Comparison of ENCODE assay signal across 24 cellular contexts in the genomic region with DNA sequence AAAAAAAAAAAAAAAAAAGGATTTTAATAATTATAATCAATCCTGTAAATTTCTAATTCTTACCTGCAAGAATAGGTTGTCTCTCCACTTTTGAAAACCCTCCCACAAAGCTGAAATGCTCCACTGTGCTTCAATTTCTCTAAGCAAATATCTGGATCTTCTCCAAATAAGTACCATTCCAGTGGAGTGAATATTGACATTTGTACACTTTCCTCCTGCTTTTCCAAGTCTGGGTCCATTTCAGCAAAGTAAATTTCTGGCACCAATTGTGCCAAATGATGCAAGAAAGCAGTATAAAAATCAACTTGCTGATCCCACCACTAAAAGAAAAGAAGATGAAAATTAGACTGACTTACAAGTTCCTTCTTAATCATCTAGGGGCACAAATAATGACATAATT. TPM values are rescaled to one million over a fixed set of nuclear protein-coding genes. Genes with fewer than 3 reads are reported as not detected.
A peak's percentile ranks its signal among the peaks of the same experiment; 100 is the strongest.
DNase-seq lines count a peak whose midpoint lies in the region; ATAC-seq and TF ChIP-seq lines count a peak whose summit lies in the region.
"Had no signal": no experiment of that assay in that cellular context is flagged by ENCODE, and none has a peak within 500 bp of the region (broad histone marks: within the 10 kb centered on the region; RNA-seq: fewer than 3 reads in every experiment).

No MANE protein-coding gene starts in this region.

- no peaks in the 10 kb centered on the region for H3K9me2 ChIP-seq in Karpas-422 (replicated peaks; ENCODE audit: insufficient read depth, low read length)

- intact Hi-C loops in CD8-positive, alpha-beta T cell (cut with DNase I, micrococcal nuclease): no loop called here
- intact Hi-C loops in IMR-90 (cut with micrococcal nuclease) (no loop called here), sigmoid colon (cut with DNase I) (loop anchor here (5.0 kb wide), 1 partner anchor 51 kb away; no protein-coding TSS in a partner anchor), adrenal gland (cut with DNase I) (no loop called here)

- no peaks in the 10 kb centered on the region for H3K4me1 ChIP-seq in CD8-positive, alpha-beta T cell (ENCODE audit: insufficient read depth, low read length)
- H3K4me1 ChIP-seq in IMR-90 (ENCODE audit: control insufficient read depth, insufficient read depth, low read length) (peaks cover 9% of the 10 kb centered on the region), sigmoid colon (peaks cover 0 to 20% (median 15%) of the 10 kb centered on the region in 4 donors), Karpas-422 (ENCODE audit: low read length) (peaks cover 5% of the 10 kb centered on the region), adrenal gland (replicated peaks in 1 of 2) (peaks cover 0 to 12% of the 10 kb centered on the region in 2 donors)

- H3K36me3 Mint-ChIP-seq in CD8-positive, alpha-beta T cell: peaks cover 61% of the 10 kb centered on the region
- peaks cover 50% of the 10 kb centered on the region for H3K36me3 Mint-ChIP-seq in effector memory CD8-positive, alpha-beta T cell (ENCODE audit: insufficient read depth)

- no peak overlapping the region for H3K56ac ChIP-seq in IMR-90 (ENCODE audit: extremely low read depth, insufficient read depth, low read length)

- peak overlapping the region; percentile 29 to 36 for H4K8ac ChIP-seq in IMR-90 (ENCODE audit: low read depth in 2 of 2, low read length in 2 of 2)

- H3K27me3 Mint-ChIP-seq in CD8-positive, alpha-beta T cell (ENCODE audit: low read depth): no peaks in the 10 kb centered on the region
- H3K27me3 Mint-ChIP-seq in effector memory CD8-positive, alpha-beta T cell: no peaks in the 10 kb centered on the region
- H3K27me3 Mint-ChIP-seq: naive B cell; stimulated activated memory B cell treated with anti-CD40 and anti-IgM and Interleukin-4, amounts not matched to agents 10 μg/mL and 1 μg/mL and 100 μg/mL, for 72 hours had no signal

- H4K20me1 ChIP-seq in IMR-90 (ENCODE audit: insufficient read depth, low read length): no peaks in the 10 kb centered on the region
- no peaks in the 10 kb centered on the region for H4K20me1 ChIP-seq in Karpas-422 (ENCODE audit: insufficient read depth, low read depth, low read length)

- no peak overlapping the region for H3K27ac ChIP-seq in CD8-positive, alpha-beta T cell (ENCODE audit: low read depth, low read length)
- H3K27ac ChIP-seq in IMR-90 (ENCODE audit: insufficient read depth, low read length) (peak overlapping the region; percentile 73; the same call in 1 of the 2 replicates), sigmoid colon (peak overlapping the region; percentile 25 to 59 (median 52)), Karpas-422 (ENCODE audit: low read length) (no peak overlapping the region), adrenal gland (no peak overlapping the region)
- H3K27ac ChIP-seq: body of pancreas, SK-N-MC had no signal

- H3K9ac ChIP-seq in IMR-90 (ENCODE audit: low read depth, low read length): 0 out of 2 replicates have a peak overlapping the region, but pooled peaks have one; percentile 50
- H3K9ac ChIP-seq in Karpas-422 (ENCODE audit: low read length): no peak overlapping the region

- no peak overlapping the region for H4K91ac ChIP-seq in IMR-90 (ENCODE audit: insufficient read depth, low read depth, low read length)

- H3K4me2 ChIP-seq in IMR-90 (ENCODE audit: low read depth, low read length) (peak overlapping the region; percentile 35; the same call in 1 of the 2 replicates), Karpas-422 (ENCODE audit: low read depth, low read length, poor library complexity, severe bottlenecking) (no peak overlapping the region)

- H2BK120ac ChIP-seq in IMR-90 (ENCODE audit: low read depth, low read length): peak overlapping the region; percentile 33; the same call in 1 of the 2 replicates

- dilution Hi-C loops in IMR-90 (cut with HindIII; ENCODE audit: low sequenced_read_pairs, unreplicated experiment): no loop called here

- H3K23ac ChIP-seq in IMR-90 (ENCODE audit: low read depth, low read length): no peak overlapping the region

- H3K9me3 ChIP-seq in CD8-positive, alpha-beta T cell (ENCODE audit: low read length): no peaks in the 10 kb centered on the region
- no peaks in the 10 kb centered on the region for H3K9me3 ChIP-seq in IMR-90 (ENCODE audit: control insufficient read depth, insufficient read depth, low read length)
- H3K9me3 ChIP-seq in sigmoid colon: no peaks in the 10 kb centered on the region
- H3K9me3 ChIP-seq in Karpas-422 (ENCODE audit: low read length): no peaks in the 10 kb centered on the region
- no peaks in the 10 kb centered on the region for H3K9me3 ChIP-seq in adrenal gland (replicated peaks in 1 of 3)
- H3K9me3 ChIP-seq: body of pancreas, HAP-1, ovary, testis had no signal

- 0 out of 2 replicates have a peak overlapping the region, but pooled peaks have one; percentile 24 for H3K4ac ChIP-seq in IMR-90 (ENCODE audit: low read depth, low read length)

- H4K5ac ChIP-seq in IMR-90 (ENCODE audit: low read depth, low read length): peak overlapping the region; percentile 56; the same call in 1 of the 2 replicates

- no peak for DNase-seq in CD8-positive, alpha-beta T cell
- DNase-seq in IMR-90 (no peak), sigmoid colon (no peak), NCI-H446 (lab: John Stamatoyannopoulos, UW) (no peak), Karpas-422 (no peak), adrenal gland (no peak)
- no peak for DNase-seq in effector memory CD8-positive, alpha-beta T cell
- DNase-seq: activated CD4-positive, alpha-beta T cell treated with anti-CD3 and anti-CD28 coated beads, Interleukin-2, amount 50 U/mL, for 48 hours; body of pancreas; COR-L47; cortex of kidney; mesendoderm; naive B cell; NCI-H1105; NCI-H2081; NCI-H510A treated with DMSO at 0.1 percent for 48 hours; ovary; testis had no signal

- peak overlapping the region; percentile 63; the same call in 1 of the 2 replicates for H2AK5ac ChIP-seq in IMR-90 (ENCODE audit: low read depth, low read length)

- peaks cover 34% of the 10 kb centered on the region for H3K4me1 Mint-ChIP-seq in CD8-positive, alpha-beta T cell (ENCODE audit: low read depth)
- peaks cover 13 to 35% of the 10 kb centered on the region in 2 donors for H3K4me1 Mint-ChIP-seq in effector memory CD8-positive, alpha-beta T cell (ENCODE audit: low read depth in 2 of 2)

- no peak overlapping the region for H3K4me3 ChIP-seq in CD8-positive, alpha-beta T cell (ENCODE audit: low read depth, low read length)
- H3K4me3 ChIP-seq in IMR-90 (ENCODE audit: insufficient read depth, low read depth, low read length) (no peak overlapping the region), sigmoid colon (no peak overlapping the region), Karpas-422 (ENCODE audit: low read length) (no peak overlapping the region), adrenal gland (no peak overlapping the region)
- H3K4me3 ChIP-seq: body of pancreas, HAP-1, ovary, SK-N-MC, testis had no signal

- no peak for TF ChIP-seq RAD21 in IMR-90 (IDR thresholded peaks at IDR 0.05; ENCODE audit: low read length)

- CTCF ChIA-PET in CD8-positive, alpha-beta T cell (lab: Charles Lee): no interaction called here
- CTCF ChIA-PET in IMR-90 (lab: Yijun Ruan, JAX): no interaction called here

- no peak for TF ChIP-seq CTCF in CD8-positive, alpha-beta T cell (IDR thresholded peaks at IDR 0.05)
- TF ChIP-seq CTCF in IMR-90 (conservative IDR thresholded peaks at IDR 0.05; ENCODE audit: low read depth, low read length) (no peak), sigmoid colon (IDR thresholded peaks at IDR 0.05) (no peak), adrenal gland (IDR thresholded peaks at IDR 0.05) (no peak)

- H3K9me1 ChIP-seq in IMR-90 (ENCODE audit: insufficient read depth, low read length): peaks cover 2% of the 10 kb centered on the region; the same call in 1 of the 2 replicates

- no peaks in the 10 kb centered on the region for H3K27me3 ChIP-seq in CD8-positive, alpha-beta T cell (ENCODE audit: insufficient read depth, low read length)
- H3K27me3 ChIP-seq in IMR-90 (ENCODE audit: control insufficient read depth, insufficient read depth, low read length): no peaks in the 10 kb centered on the region
- H3K27me3 ChIP-seq in sigmoid colon: no peaks in the 10 kb centered on the region
- H3K27me3 ChIP-seq in Karpas-422 (ENCODE audit: low read length): no peaks in the 10 kb centered on the region
- H3K27me3 ChIP-seq in adrenal gland: no peaks in the 10 kb centered on the region
- H3K27me3 ChIP-seq: body of pancreas, ovary, testis had no signal

- peaks cover 65% of the 10 kb centered on the region for H3K79me2 ChIP-seq in Karpas-422 (ENCODE audit: low read length)

- H3K36me3 ChIP-seq in CD8-positive, alpha-beta T cell (ENCODE audit: insufficient read depth, low read length): peaks cover 4% of the 10 kb centered on the region
- peaks cover 16% of the 10 kb centered on the region for H3K36me3 ChIP-seq in IMR-90 (ENCODE audit: control insufficient read depth, insufficient read depth, low read length)
- H3K36me3 ChIP-seq in sigmoid colon: peaks cover 0 to 46% (median 12%) of the 10 kb centered on the region in 4 donors
- peaks cover 38% of the 10 kb centered on the region for H3K36me3 ChIP-seq in Karpas-422 (ENCODE audit: insufficient read depth, low read length)
- H3K36me3 ChIP-seq in adrenal gland (replicated peaks in 1 of 2): peaks cover 0 to 12% of the 10 kb centered on the region in 2 donors
- H3K36me3 ChIP-seq: ovary had no signal

- in situ Hi-C loops in IMR-90 (cut with MboI; ENCODE audit: low sequenced_read_pairs): no loop called here

- no peak overlapping the region for H2AK9ac ChIP-seq in IMR-90 (replicated peaks; ENCODE audit: low read depth, low read length, poor library complexity)

- POLR2A ChIA-PET in CD8-positive, alpha-beta T cell (lab: Charles Lee): interaction anchor here (0.6 to 1.0 kb wide), 2 partner anchors 18 to 66 kb away, joined by 3 to 6 read pairs; no protein-coding TSS in a partner anchor
- POLR2A ChIA-PET in IMR-90 (lab: Charles Lee; ENCODE audit: unreplicated experiment): interaction anchor here (0.6 kb wide), 1 partner anchor 12 kb away, joined by 3 read pairs; no protein-coding TSS in a partner anchor

- H2BK15ac ChIP-seq in IMR-90 (ENCODE audit: low read depth, low read length): no peak overlapping the region

- H2BK20ac ChIP-seq in IMR-90 (ENCODE audit: low read depth, low read length): peak overlapping the region; percentile 14; the same call in 1 of the 2 replicates

- no peak overlapping the region for H3K4me3 Mint-ChIP-seq in CD8-positive, alpha-beta T cell
- H3K4me3 Mint-ChIP-seq in effector memory CD8-positive, alpha-beta T cell: no peak overlapping the region
- H3K4me3 Mint-ChIP-seq: naive B cell; stimulated activated memory B cell treated with anti-CD40 and anti-IgM and Interleukin-4, amounts not matched to agents 10 μg/mL and 1 μg/mL and 100 μg/mL, for 72 hours; T-helper 2 cell treated with Interferon-gamma antibody and Interleukin-4, amounts not matched to agents 5 μg/mL and 100 μg/mL, for 36 hours had no signal

- TF ChIP-seq POLR2A in IMR-90 (IDR thresholded peaks at IDR 0.05; ENCODE audit: low read depth, low read length) (no peak), sigmoid colon (IDR thresholded peaks at IDR 0.05) (no peak), adrenal gland (IDR thresholded peaks at IDR 0.05) (no peak)

- TF ChIP-seq EP300 in sigmoid colon (IDR thresholded peaks at IDR 0.05): no peak

- no TSS peak for BruUV-seq in IMR-90 (replicated peaks; lab: Mats Ljungman, UMichigan)

- H3K79me1 ChIP-seq in IMR-90 (ENCODE audit: low read depth in 1 of 2, low read length in 2 of 2): peaks cover 11 to 37% of the 10 kb centered on the region in 2 experiments

- ATAC-seq in CD8-positive, alpha-beta T cell: no peak
- ATAC-seq in IMR-90 (ENCODE audit: low read depth): no peak
- ATAC-seq in effector memory CD8-positive, alpha-beta T cell (replicated peaks): no peak
- ATAC-seq: activated naive CD4-positive, alpha-beta T cell treated with anti-CD3 and anti-CD28 coated beads, Interleukin-2, amount 50 U/mL, for 72 hours; body of pancreas; sciatic nerve; stimulated activated memory B cell treated with anti-CD40 and anti-IgM and Interleukin-4, amounts not matched to agents 10 μg/mL and 1 μg/mL and 100 μg/mL, for 72 hours had no signal

- no peaks in the 10 kb centered on the region for H3K9me3 Mint-ChIP-seq in CD8-positive, alpha-beta T cell
- no peaks in the 10 kb centered on the region for H3K9me3 Mint-ChIP-seq in effector memory CD8-positive, alpha-beta T cell
- H3K9me3 Mint-ChIP-seq: activated naive CD4-positive, alpha-beta T cell treated with anti-CD3 and anti-CD28 coated beads, Interleukin-2, amount 50 U/mL, for 72 hours; naive B cell; stimulated activated memory B cell treated with anti-CD40 and anti-IgM and Interleukin-4, amounts not matched to agents 10 μg/mL and 1 μg/mL and 100 μg/mL, for 72 hours; T-helper 2 cell treated with Interferon-gamma antibody and Interleukin-4, amounts not matched to agents 5 μg/mL and 100 μg/mL, for 36 hours had no signal

- H2AFZ ChIP-seq in IMR-90 (replicated peaks; ENCODE audit: low read length, poor library complexity) (no peak overlapping the region), Karpas-422 (ENCODE audit: low read length) (no peak overlapping the region)

- H3K18ac ChIP-seq in IMR-90 (ENCODE audit: low read depth, low read length): peak overlapping the region; percentile 36; the same call in 1 of the 2 replicates

- 0 out of 2 replicates have a peak overlapping the region, but pooled peaks have one; percentile 23 for H3K14ac ChIP-seq in IMR-90 (replicated peaks; ENCODE audit: low read depth, low read length)

- peak overlapping the region; percentile 51 for H2BK5ac ChIP-seq in IMR-90 (ENCODE audit: low read depth, low read length, poor library complexity, severe bottlenecking)

- H3K27ac Mint-ChIP-seq in CD8-positive, alpha-beta T cell: peak overlapping the region; percentile 16
- H3K27ac Mint-ChIP-seq in effector memory CD8-positive, alpha-beta T cell: peak overlapping the region; percentile 38 to 87
- H3K27ac Mint-ChIP-seq: stimulated activated memory B cell treated with anti-CD40 and anti-IgM and Interleukin-4, amounts not matched to agents 10 μg/mL and 1 μg/mL and 100 μg/mL, for 72 hours; T-helper 2 cell treated with Interferon-gamma antibody and Interleukin-4, amounts not matched to agents 5 μg/mL and 100 μg/mL, for 36 hours had no signal

RNA-seq across cellular contexts. Expression of a gene that starts 19.9 kb away (rescaled TPM):
- total RNA-seq in CD8-positive, alpha-beta T cell: 10 to 100 TPM; 53.4 to 54.3 TPM
- 30.1 and 48.9 TPM in 2 replicates for total RNA-seq in IMR-90 (2012; rRNA removed)
- 5.0 and 6.5 TPM in 2 replicates for polyA plus RNA-seq in IMR-90 (2012; rRNA removed)
- 1.0 and 1.1 TPM in 2 replicates for polyA plus RNA-seq in IMR-90 (2012; cell fraction: cytosol; rRNA removed)
- 1.8 and 9.8 TPM in 2 replicates for polyA plus RNA-seq in IMR-90 (2012; cell fraction: nucleus; rRNA removed; ENCODE audit: low replicate concordance)
- 10 to 100 TPM; 35.3 to 44.7 (median 41.9) TPM for total RNA-seq in sigmoid colon
- polyA plus RNA-seq in sigmoid colon: 1 to 10 TPM; 2.4 to 9.4 (median 3.7) TPM
- 25.8 and 56.0 TPM in 2 replicates for total RNA-seq in Karpas-422 (2014; rRNA removed; shearing (Covaris generic); ENCODE audit: low replicate concordance)
- total RNA-seq in adrenal gland: 10 to 100 TPM; 15.3 to 28.7 (median 23.8) TPM
- polyA plus RNA-seq in adrenal gland: 10 to 100 TPM in 1 of 3 donors, 1 to 10 TPM in 2; 3.9 to 21.1 (median 4.5) TPM

RNA-seq across cellular contexts. Expression of a gene that starts 47.5 kb away (rescaled TPM):
- 10 to 100 TPM; 23.0 to 25.5 TPM for total RNA-seq in CD8-positive, alpha-beta T cell
- total RNA-seq in IMR-90 (2012; rRNA removed) (5.6 and 8.6 TPM in 2 replicates), sigmoid colon (10 to 100 TPM; 26.6 to 35.2 (median 33.2) TPM), adrenal gland (10 to 100 TPM; 11.3 to 25.9 (median 18.3) TPM)
- polyA plus RNA-seq in IMR-90 (2012; rRNA removed) (3.1 and 3.7 TPM in 2 replicates), sigmoid colon (10 to 100 TPM; 10.2 to 27.4 (median 10.8) TPM), adrenal gland (10 to 100 TPM; 17.5 to 21.9 (median 18.4) TPM)
- polyA plus RNA-seq in IMR-90 (2012; cell fraction: cytosol; rRNA removed): 1.6 and 2.4 TPM in 2 replicates
- 5.0 and 15.5 TPM in 2 replicates for polyA plus RNA-seq in IMR-90 (2012; cell fraction: nucleus; rRNA removed; ENCODE audit: low replicate concordance)
- 45.6 and 47.8 TPM in 2 replicates for total RNA-seq in Karpas-422 (2014; rRNA removed; shearing (Covaris generic); ENCODE audit: low replicate concordance)

Comparison
In these comparisons a context has a peak if more than half of its experiments do, and no peak if none do; other contexts are left out.
1. H3K27ac ChIP-seq: peak in IMR-90 (single experiment) and sigmoid colon (4 of 4); none in CD8-positive, alpha-beta T cell (single experiment), Karpas-422 (single experiment) and adrenal gland (0 of 5).